In the genomic region with DNA sequence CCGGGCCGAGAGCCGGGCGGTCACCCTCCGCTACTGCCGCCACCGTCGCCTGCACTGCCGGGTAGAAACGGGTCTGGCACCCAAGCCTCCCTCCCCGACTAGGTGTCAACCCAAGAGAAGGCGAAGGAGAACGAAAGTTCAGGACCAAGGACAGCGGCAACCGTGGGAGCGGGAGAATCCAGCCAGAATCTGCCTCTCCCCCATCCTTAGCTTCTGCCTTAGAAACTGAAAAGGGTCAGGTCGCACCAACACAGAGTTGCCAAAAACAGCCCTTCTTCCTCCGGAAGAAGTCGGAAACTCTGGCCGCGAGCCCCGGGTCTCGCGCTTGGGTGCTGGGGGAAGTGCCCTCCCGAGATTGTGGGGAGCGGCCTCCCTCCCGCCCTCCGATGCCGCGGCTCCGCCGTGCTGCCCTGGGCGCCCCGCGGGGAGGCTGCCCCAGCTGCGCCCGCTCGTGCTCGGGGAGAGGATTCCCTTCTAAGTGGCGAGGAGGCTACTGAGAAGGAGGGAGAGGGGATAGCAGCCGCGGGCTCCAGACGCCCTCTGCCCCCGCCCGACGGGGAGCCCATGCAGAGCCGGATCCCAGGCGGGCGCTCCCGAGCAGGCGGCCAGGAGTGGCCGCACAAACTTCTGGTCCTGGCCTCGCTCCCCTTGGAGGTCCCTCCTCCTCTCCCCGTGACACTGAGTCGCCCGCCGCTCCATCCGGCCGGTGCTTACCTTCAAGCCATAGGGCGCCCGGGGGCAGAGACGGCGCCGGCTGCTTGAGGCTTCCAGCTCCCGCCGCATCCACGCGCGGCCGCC, we compare ENCODE assay signal across 8 cellular contexts. TPM values are rescaled to one million over a fixed set of nuclear protein-coding genes. Genes with fewer than 3 reads are reported as not detected.
DNase-seq lines count a peak whose midpoint lies in the region; ATAC-seq, FAIRE-seq and TF ChIP-seq lines count a peak whose summit lies in the region.

No MANE protein-coding gene starts in this region.

- peaks cover 41 to 93% of the 10 kb centered on the region in 2 donors for H3K27me3 ChIP-seq in left lung

- POLR2A ChIA-PET in activated CD4-positive, alpha-beta T cell treated with anti-CD3 and anti-CD28 coated beads for 36 hours (lab: Charles Lee) = no interaction called here

- no peaks in the 10 kb centered on the region for H3K9me3 Mint-ChIP-seq in activated CD4-positive, alpha-beta T cell treated with anti-CD3 and anti-CD28 coated beads for 36 hours (ENCODE audit: low read depth)
- no peaks in the 10 kb centered on the region for H3K9me3 Mint-ChIP-seq in stimulated activated memory B cell treated with anti-CD40 and anti-IgM and Interleukin-4, amounts not matched to agents 10 μg/mL and 1 μg/mL and 100 μg/mL, for 72 hours

- peaks cover 9% of the 10 kb centered on the region for H3K4me1 Mint-ChIP-seq in activated CD4-positive, alpha-beta T cell treated with anti-CD3 and anti-CD28 coated beads for 36 hours
- H3K4me1 Mint-ChIP-seq in stimulated activated memory B cell treated with anti-CD40 and anti-IgM and Interleukin-4, amounts not matched to agents 10 μg/mL and 1 μg/mL and 100 μg/mL, for 72 hours = peaks cover 9% of the 10 kb centered on the region

- CTCF ChIA-PET in activated CD4-positive, alpha-beta T cell treated with anti-CD3 and anti-CD28 coated beads for 36 hours (lab: Charles Lee) = interaction anchor here (1.0 kb wide), 1 partner anchor 56 kb away, joined by 5 read pairs; no protein-coding TSS in a partner anchor

- H3K4me1 ChIP-seq in left lung = peaks cover 4 to 7% of the 10 kb centered on the region in 2 donors

- FAIRE-seq in D721Med (lab: Jason Lieb, UNC) = no peak

- TF ChIP-seq CTCF in D721Med (IDR thresholded peaks at IDR 0.05; ENCODE audit: insufficient read depth, missing control alignments) = no peak
- TF ChIP-seq CTCF in left lung (IDR thresholded peaks at IDR 0.05) = no peak

- no peak overlapping the region for H3K4me3 Mint-ChIP-seq in activated CD4-positive, alpha-beta T cell treated with anti-CD3 and anti-CD28 coated beads for 36 hours
- H3K4me3 Mint-ChIP-seq in stimulated activated memory B cell treated with anti-CD40 and anti-IgM and Interleukin-4, amounts not matched to agents 10 μg/mL and 1 μg/mL and 100 μg/mL, for 72 hours = no peak overlapping the region

- peak; percentile 30 for ATAC-seq in activated CD4-positive, alpha-beta T cell treated with anti-CD3 and anti-CD28 coated beads for 36 hours
- ATAC-seq in left lung (peak; percentile 93), HG03565 (IDR thresholded peaks at IDR 0.05; ENCODE audit: unreplicated experiment) (no peak)
- no peak for ATAC-seq in stimulated activated memory B cell treated with anti-CD40 and anti-IgM and Interleukin-4, amounts not matched to agents 10 μg/mL and 1 μg/mL and 100 μg/mL, for 72 hours

- H3K36me3 Mint-ChIP-seq in activated CD4-positive, alpha-beta T cell treated with anti-CD3 and anti-CD28 coated beads for 36 hours (ENCODE audit: low read depth) = no peaks in the 10 kb centered on the region
- H3K36me3 Mint-ChIP-seq in stimulated activated memory B cell treated with anti-CD40 and anti-IgM and Interleukin-4, amounts not matched to agents 10 μg/mL and 1 μg/mL and 100 μg/mL, for 72 hours = no peaks in the 10 kb centered on the region

- H3K4me3 ChIP-seq in Jurkat, Clone E6-1 (ENCODE audit: low read length) = no peak overlapping the region
- no peak overlapping the region for H3K4me3 ChIP-seq in left lung

- H3K9me3 ChIP-seq in left lung = no peaks in the 10 kb centered on the region

- peak; percentile 34 for DNase-seq in D721Med (ENCODE audit: insufficient read length, low spot score)
- peak; percentile 16 for DNase-seq in Jurkat, Clone E6-1 (ENCODE audit: low read depth, low spot score)
- peak; percentile 77 for DNase-seq in activated CD4-positive, alpha-beta T cell treated with anti-CD3 and anti-CD28 coated beads for 36 hours
- DNase-seq in dedifferentiated amniotic fluid mesenchymal stem cell (ENCODE audit: extremely low spot score) = peak; percentile 53
- peak; percentile 64 to 76 for DNase-seq in left lung
- DNase-seq in stimulated activated CD4-positive, alpha-beta T cell treated with anti-CD3 and anti-CD28 coated beads, TNF-alpha, amount 100 ng/mL, for 4 hours (ENCODE audit: low read depth in 3 of 3) = peak in 2 of 3 experiments; percentile 2 to 12

- H3K27me3 Mint-ChIP-seq in activated CD4-positive, alpha-beta T cell treated with anti-CD3 and anti-CD28 coated beads for 36 hours = peaks cover 55% of the 10 kb centered on the region
- peaks cover 84% of the 10 kb centered on the region for H3K27me3 Mint-ChIP-seq in stimulated activated memory B cell treated with anti-CD40 and anti-IgM and Interleukin-4, amounts not matched to agents 10 μg/mL and 1 μg/mL and 100 μg/mL, for 72 hours

- H3K27ac ChIP-seq in left lung = no peak overlapping the region

- H3K36me3 ChIP-seq in left lung = no peaks in the 10 kb centered on the region

- H3K27ac Mint-ChIP-seq in activated CD4-positive, alpha-beta T cell treated with anti-CD3 and anti-CD28 coated beads for 36 hours = no peak overlapping the region
- no peak overlapping the region for H3K27ac Mint-ChIP-seq in stimulated activated memory B cell treated with anti-CD40 and anti-IgM and Interleukin-4, amounts not matched to agents 10 μg/mL and 1 μg/mL and 100 μg/mL, for 72 hours

- intact Hi-C loops in activated CD4-positive, alpha-beta T cell treated with anti-CD3 and anti-CD28 coated beads for 36 hours (cut with DNase I, micrococcal nuclease) = no loop called here
- intact Hi-C loops in left lung (cut with DNase I) = no loop called here

RNA-seq across cellular contexts. Expression of a gene that starts 0.6 kb away (rescaled TPM):
- polyA plus RNA-seq in Jurkat, Clone E6-1 (2012; ENCODE audit: insufficient read depth, insufficient read length) = not detected
- total RNA-seq in activated CD4-positive, alpha-beta T cell treated with anti-CD3 and anti-CD28 coated beads for 36 hours = not detected
- total RNA-seq in left lung = not detected

Comparison
In these comparisons a context has a peak if more than half of its experiments do, and no peak if none do; other contexts are left out.
1. DNase-seq: peak in every context shown above with its lines; median percentile 77 in activated CD4-positive, alpha-beta T cell treated with anti-CD3 and anti-CD28 coated beads for 36 hours; 70 in left lung; 53 in dedifferentiated amniotic fluid mesenchymal stem cell; 34 in D721Med; 16 in Jurkat, Clone E6-1; 7 in stimulated activated CD4-positive, alpha-beta T cell treated with anti-CD3 and anti-CD28 coated beads, TNF-alpha, amount 100 ng/mL, for 4 hours.
2. ATAC-seq: peak in activated CD4-positive, alpha-beta T cell treated with anti-CD3 and anti-CD28 coated beads for 36 hours (single experiment) and left lung (single experiment); none in HG03565 (single experiment) and stimulated activated memory B cell treated with anti-CD40 and anti-IgM and Interleukin-4, amounts not matched to agents 10 μg/mL and 1 μg/mL and 100 μg/mL, for 72 hours (single experiment).